In genomic region chr5:90410178-90410762, GRCh38 we compare ENCODE assay signal across 8 cellular contexts. TPM values are rescaled to one million over a fixed set of nuclear protein-coding genes. Genes with fewer than 3 reads are reported as not detected.
DNase-seq lines count a peak whose midpoint lies in the region; ATAC-seq and TF ChIP-seq lines count a peak whose summit lies in the region.

No MANE protein-coding gene starts in this region.

- peak overlapping the region; percentile 96 for H2AFZ ChIP-seq in GM23248

- ATAC-seq in HG03196 (IDR thresholded peaks at IDR 0.05; ENCODE audit: unreplicated experiment) = no peak
- ATAC-seq in GM21529 (IDR thresholded peaks at IDR 0.05; ENCODE audit: unreplicated experiment) = no peak
- no peak for ATAC-seq in HG03432 (IDR thresholded peaks at IDR 0.05; ENCODE audit: unreplicated experiment)

- peak in 1 of 2 donors; percentile 1 for TF ChIP-seq POLR2A in Peyer's patch (IDR thresholded peaks at IDR 0.05)

- H3K79me2 ChIP-seq in GM23248 (ENCODE audit: insufficient read depth) = peaks cover 21% of the 10 kb centered on the region

- no peaks in the 10 kb centered on the region for H3K9me2 ChIP-seq in GM23248 (ENCODE audit: insufficient read depth)

- 0 out of 2 replicates have a peak, but pooled peaks cover 9% of the 10 kb centered on the region for H3K36me3 ChIP-seq in GM23248 (ENCODE audit: low read depth)
- no peaks in the 10 kb centered on the region for H3K36me3 ChIP-seq in Peyer's patch
- H3K36me3 ChIP-seq in skeletal muscle tissue (ENCODE audit: control insufficient read depth in 3 of 3, insufficient read depth in 3 of 3, low read length in 3 of 3) = peaks cover 0 to 4% (median 3%) of the 10 kb centered on the region in 3 donors

- H3K27me3 ChIP-seq in GM23248 (replicated peaks; ENCODE audit: insufficient read depth) (no peaks in the 10 kb centered on the region), Peyer's patch (no peaks in the 10 kb centered on the region), skeletal muscle tissue (ENCODE audit: control insufficient read depth in 3 of 3, insufficient read depth in 3 of 3, low read length in 3 of 3) (no peaks in the 10 kb centered on the region)

- H3K4me3 ChIP-seq in GM23248 (peak overlapping the region; percentile 96), Peyer's patch (peak overlapping the region; percentile 54 to 89 (median 80)), fibroblast of villous mesenchyme (ENCODE audit: low read depth, low read length) (peak overlapping the region; percentile 79), skeletal muscle tissue (ENCODE audit: low read length in 3 of 3) (peak overlapping the region; percentile 79 to 99 (median 91))

- H3F3A ChIP-seq in GM23248 (ENCODE audit: insufficient read depth) = peaks cover 18% of the 10 kb centered on the region

- DNase-seq in GM23248 = peak; percentile 25
- DNase-seq in Peyer's patch = no peak
- DNase-seq in fibroblast of villous mesenchyme (ENCODE audit: low read depth) = no peak
- no peak for DNase-seq in SKM-1 treated with dmso at 0.1 percent for 144 hours (lab: John Stamatoyannopoulos, UW; ENCODE audit: unreplicated experiment)

- H4K20me1 ChIP-seq in GM23248 (ENCODE audit: insufficient read depth) = no peaks in the 10 kb centered on the region

- peak overlapping the region; percentile 99 for H3K4me2 ChIP-seq in GM23248 (ENCODE audit: unreplicated experiment)

- 0 to 1% methylated on average over 10 of the region's 10 CpGs for WGBS in GM23248 (ENCODE audit: low coverage in 1 of 2, low lambda C conversion rate in 2 of 2, missing lambda C conversion rate in 2 of 2), 2 experiments

- in situ Hi-C loops in GM23248 (cut with MboI) = loop anchor here (25.0 kb wide), 1 partner anchor 1523 kb away; the partner anchor contains the start of gene MEF2C

- H3K4me1 ChIP-seq in GM23248 (ENCODE audit: insufficient read depth) = peaks cover 35% of the 10 kb centered on the region
- H3K4me1 ChIP-seq in Peyer's patch = peaks cover 0 to 10% (median 0%) of the 10 kb centered on the region in 4 donors
- H3K4me1 ChIP-seq in skeletal muscle tissue (ENCODE audit: control insufficient read depth in 3 of 3, insufficient read depth in 3 of 3, low read length in 3 of 3) = peaks cover 3 to 14% (median 7%) of the 10 kb centered on the region in 3 donors

- TF ChIP-seq CTCF in Peyer's patch (IDR thresholded peaks at IDR 0.05) (no peak), fibroblast of villous mesenchyme (IDR thresholded peaks at IDR 0.05; ENCODE audit: insufficient read depth, low read depth, low read length) (no peak)

- H3K9ac ChIP-seq in GM23248 = peak overlapping the region; percentile 95
- peak overlapping the region; percentile 86 to 99 (median 89) for H3K9ac ChIP-seq in skeletal muscle tissue (ENCODE audit: low read depth in 1 of 3, low read length in 3 of 3)

- H3K27ac ChIP-seq in GM23248 (peak overlapping the region; percentile 93), Peyer's patch (peak overlapping the region; percentile 87 to 98 (median 94)), skeletal muscle tissue (ENCODE audit: low read depth, low read length) (peak overlapping the region; percentile 97)

- H3K9me3 ChIP-seq in GM23248 (ENCODE audit: low read depth) (no peaks in the 10 kb centered on the region), Peyer's patch (no peaks in the 10 kb centered on the region), skeletal muscle tissue (ENCODE audit: control insufficient read depth in 3 of 3, low read length in 3 of 3) (no peaks in the 10 kb centered on the region)

RNA-seq across cellular contexts. Expression of gene CETN3, which starts 0.7 kb away (rescaled TPM):
- total RNA-seq in GM23248 (2014; rRNA removed; shearing (Covaris generic)) = 9.5 and 28.3 TPM in 2 replicates
- polyA plus RNA-seq in GM23248 (2016; fragmentation: Nextera tagmentation; extraction: Ambion mirVana) = 28.5 and 29.8 TPM in 2 replicates
- total RNA-seq in Peyer's patch (1 to 10 TPM; 1.1 to 4.1 (median 2.9) TPM), fibroblast of villous mesenchyme (7.1 and 15.5 TPM in 2 replicates), skeletal muscle tissue (7.8 TPM)
